In genomic region chr19:56221851-56222250, GRCh38 we compare ENCODE assay signal across 19 cellular contexts. TPM values are rescaled to one million over a fixed set of nuclear protein-coding genes. Genes with fewer than 3 reads are reported as not detected.
DNase-seq lines count a peak whose midpoint lies in the region; ATAC-seq and TF ChIP-seq lines count a peak whose summit lies in the region.
"Had no signal": no experiment of that assay in that cellular context is flagged by ENCODE, and none has a peak within 500 bp of the region (broad histone marks: within the 10 kb centered on the region; RNA-seq: fewer than 3 reads in every experiment).

No MANE protein-coding gene starts in this region.

- no peak for ATAC-seq in Panc1
- no peak for ATAC-seq in GM21786 (IDR thresholded peaks at IDR 0.05; ENCODE audit: unreplicated experiment)

- H3K4me3 ChIP-seq in cardiac muscle cell, result no peak overlapping the region
- no peak overlapping the region for H3K4me3 ChIP-seq in left ventricle myocardium inferior
- no peak overlapping the region for H3K4me3 ChIP-seq in Panc1 (ENCODE audit: low read depth in 2 of 2, low read length in 2 of 2)
- H3K4me3 ChIP-seq in CD4-positive, alpha-beta memory T cell (ENCODE audit: low read length in 2 of 2), result no peak overlapping the region
- no peak overlapping the region for H3K4me3 ChIP-seq in esophagus squamous epithelium
- H3K4me3 ChIP-seq: BLaER1, GM23338 had no signal

- intact Hi-C loops in left ventricle myocardium inferior (cut with micrococcal nuclease) (no loop called here), Panc1 (cut with micrococcal nuclease; ENCODE audit: unreplicated experiment) (no loop called here), esophagus squamous epithelium (cut with DNase I) (no loop called here)
- intact Hi-C loops in CD4-positive, alpha-beta memory T cell (cut with micrococcal nuclease), result no loop called here

- H3K9me3 ChIP-seq in cardiac muscle cell (ENCODE audit: low read depth), result no peaks in the 10 kb centered on the region
- H3K9me3 ChIP-seq in left ventricle myocardium inferior (replicated peaks), result no peaks in the 10 kb centered on the region
- H3K9me3 ChIP-seq in Panc1 (ENCODE audit: control insufficient read depth, insufficient read depth, low read depth, low read length), result no peaks in the 10 kb centered on the region
- no peaks in the 10 kb centered on the region for H3K9me3 ChIP-seq in CD4-positive, alpha-beta memory T cell (ENCODE audit: control insufficient read depth in 1 of 2, low read length in 2 of 2)
- no peaks in the 10 kb centered on the region for H3K9me3 ChIP-seq in esophagus squamous epithelium
- H3K9me3 ChIP-seq: BLaER1 had no signal

- H3K27ac Mint-ChIP-seq in neural crest cell (ENCODE audit: unreplicated experiment), result no peak overlapping the region
- no peak overlapping the region for H3K27ac Mint-ChIP-seq in CD4-positive, alpha-beta memory T cell
- H3K27ac Mint-ChIP-seq: CD4-positive, alpha-beta T cell; GM23338; H9; IgD-negative memory B cell had no signal

- H3K36me3 ChIP-seq in cardiac muscle cell (no peaks in the 10 kb centered on the region), left ventricle myocardium inferior (peaks cover 11% of the 10 kb centered on the region), Panc1 (ENCODE audit: control insufficient read depth, insufficient read depth, low read length) (no peaks in the 10 kb centered on the region), esophagus squamous epithelium (peaks cover 0 to 24% (median 0%) of the 10 kb centered on the region in 3 donors)
- no peaks in the 10 kb centered on the region for H3K36me3 ChIP-seq in CD4-positive, alpha-beta memory T cell (ENCODE audit: insufficient read depth, low read length)
- H3K36me3 ChIP-seq: BLaER1 had no signal

- peak; percentile 5 for TF ChIP-seq CTCF in cardiac muscle cell (IDR thresholded peaks at IDR 0.05; ENCODE audit: low read depth, low read length)
- TF ChIP-seq CTCF in left ventricle myocardium inferior (IDR thresholded peaks at IDR 0.05; ENCODE audit: borderline replicate concordance), result no peak
- TF ChIP-seq CTCF in Panc1 (IDR thresholded peaks at IDR 0.05), result peak; percentile 59
- TF ChIP-seq CTCF in neural crest cell (conservative IDR thresholded peaks at IDR 0.05), result peak; percentile 12
- TF ChIP-seq CTCF in esophagus squamous epithelium (IDR thresholded peaks at IDR 0.05), result no peak

- H3K36me3 Mint-ChIP-seq in neural crest cell (ENCODE audit: low read depth), result peaks cover 13% of the 10 kb centered on the region
- peaks cover 25 to 29% of the 10 kb centered on the region in 2 donors for H3K36me3 Mint-ChIP-seq in CD4-positive, alpha-beta memory T cell
- H3K36me3 Mint-ChIP-seq: IgD-negative memory B cell had no signal

- no peak for TF ChIP-seq POLR2A in esophagus squamous epithelium (IDR thresholded peaks at IDR 0.05)

- in situ Hi-C loops in Panc1 (cut with HindIII; ENCODE audit: low pct_unique_long_range_greater_than_20kb, low sequenced_read_pairs), result no loop called here

- DNase-seq in cardiac muscle cell (ENCODE audit: low read depth in 1 of 2, low spot score in 1 of 2), result no peak
- DNase-seq in left ventricle myocardium inferior, result no peak
- no peak for DNase-seq in Panc1 (ENCODE audit: low read depth, low spot score)
- no peak for DNase-seq in neural crest cell (ENCODE audit: low read depth, low spot score)
- DNase-seq in CD4-positive, alpha-beta memory T cell, result no peak
- DNase-seq in esophagus squamous epithelium (lab: John Stamatoyannopoulos, UW), result no peak
- DNase-seq in NCI-H1417 (lab: John Stamatoyannopoulos, UW), result no peak
- DNase-seq: AML-193; CD4-positive, alpha-beta T cell; DMS79 treated with DMSO at 0.1 percent for 48 hours; GF-D8 had no signal

- no peaks in the 10 kb centered on the region for H3K9me3 Mint-ChIP-seq in neural crest cell
- H3K9me3 Mint-ChIP-seq in CD4-positive, alpha-beta memory T cell, result no peaks in the 10 kb centered on the region
- H3K9me3 Mint-ChIP-seq: CD4-positive, alpha-beta T cell; GM23338; IgD-negative memory B cell had no signal

- POLR2A ChIA-PET in Panc1 (lab: Charles Lee), result no interaction called here
- POLR2A ChIA-PET in CD4-positive, alpha-beta memory T cell (lab: Charles Lee; ENCODE audit: partially characterized antibody), result no interaction called here

- H3K4me1 ChIP-seq in cardiac muscle cell (ENCODE audit: low read depth), result no peaks in the 10 kb centered on the region
- H3K4me1 ChIP-seq in left ventricle myocardium inferior, result peaks cover 9% of the 10 kb centered on the region
- no peaks in the 10 kb centered on the region for H3K4me1 ChIP-seq in Panc1 (ENCODE audit: control insufficient read depth, insufficient read depth, low read length)
- no peaks in the 10 kb centered on the region for H3K4me1 ChIP-seq in CD4-positive, alpha-beta memory T cell (ENCODE audit: insufficient read depth, low read length)
- H3K4me1 ChIP-seq in esophagus squamous epithelium, result peaks cover 0 to 11% (median 4%) of the 10 kb centered on the region in 3 donors

- 85 to 95% methylated on average over 4 to 11 of the region's 14 CpGs for WGBS in esophagus squamous epithelium, 2 donors

- CTCF ChIA-PET in Panc1 (lab: Charles Lee), result no interaction called here
- CTCF ChIA-PET in CD4-positive, alpha-beta memory T cell (lab: Charles Lee; ENCODE audit: partially characterized antibody), result no interaction called here

- no peak overlapping the region for H3K27ac ChIP-seq in cardiac muscle cell
- no peak overlapping the region for H3K27ac ChIP-seq in left ventricle myocardium inferior (replicated peaks)
- no peak overlapping the region for H3K27ac ChIP-seq in Panc1 (ENCODE audit: low read length)
- no peak overlapping the region for H3K27ac ChIP-seq in CD4-positive, alpha-beta memory T cell (ENCODE audit: low read depth, low read length)
- H3K27ac ChIP-seq in esophagus squamous epithelium, result no peak overlapping the region
- H3K27ac ChIP-seq: 22Rv1, BLaER1, KMS-11 had no signal

- BruUV-seq in Panc1 (replicated peaks; lab: Mats Ljungman, UMichigan), result no TSS peak

- H3K4me3 Mint-ChIP-seq in neural crest cell, result no peak overlapping the region
- H3K4me3 Mint-ChIP-seq in CD4-positive, alpha-beta memory T cell, result no peak overlapping the region
- H3K4me3 Mint-ChIP-seq: CD4-positive, alpha-beta T cell; GM23338; H9; IgD-negative memory B cell had no signal

- no peaks in the 10 kb centered on the region for H3K4me1 Mint-ChIP-seq in neural crest cell
- peaks cover 0 to 7% (median 0%) of the 10 kb centered on the region in 4 donors for H3K4me1 Mint-ChIP-seq in CD4-positive, alpha-beta memory T cell

- H3K27me3 Mint-ChIP-seq in neural crest cell (ENCODE audit: low read depth), result no peaks in the 10 kb centered on the region
- H3K27me3 Mint-ChIP-seq in CD4-positive, alpha-beta memory T cell, result peaks cover 3 to 5% of the 10 kb centered on the region in 2 donors

- H3K27me3 ChIP-seq in cardiac muscle cell (no peaks in the 10 kb centered on the region), left ventricle myocardium inferior (ENCODE audit: low read depth) (peaks cover 22% of the 10 kb centered on the region), Panc1 (ENCODE audit: control insufficient read depth, insufficient read depth, low read length) (no peaks in the 10 kb centered on the region), esophagus squamous epithelium (peaks cover 0 to 9% (median 0%) of the 10 kb centered on the region in 4 donors)
- no peaks in the 10 kb centered on the region for H3K27me3 ChIP-seq in CD4-positive, alpha-beta memory T cell (ENCODE audit: insufficient read depth, low read length)

RNA-seq across cellular contexts. Expression of gene ZSCAN5C, which starts 19.8 kb away (rescaled TPM):
- not detected in 2 replicates for total RNA-seq in cardiac muscle cell
- 0.20 TPM in 1 of 2 replicates, not detected in the other for polyA plus RNA-seq in cardiac muscle cell
- not detected for total RNA-seq in left ventricle myocardium inferior
- total RNA-seq in Panc1 (2021; ENCODE audit: unreplicated experiment), result not detected
- not detected for polyA plus RNA-seq in Panc1 (2012; ENCODE audit: insufficient read length)
- not detected in 2 replicates for total RNA-seq in neural crest cell
- not detected for total RNA-seq in CD4-positive, alpha-beta memory T cell
- polyA plus RNA-seq in CD4-positive, alpha-beta memory T cell, result not detected
- total RNA-seq in esophagus squamous epithelium, result not detected
- total RNA-seq: CD4-positive, alpha-beta T cell; GM23338; H9; HT1080 had no signal
- polyA plus RNA-seq: GM23338, IgD-negative memory B cell had no signal

RNA-seq across cellular contexts. Expression of gene ZSCAN5B, which starts 24.3 kb away (rescaled TPM):
- total RNA-seq in cardiac muscle cell (not detected in 2 replicates), left ventricle myocardium inferior (not detected), Panc1 (2021; ENCODE audit: unreplicated experiment) (not detected), neural crest cell (not detected in 2 replicates), esophagus squamous epithelium (not detected)
- polyA plus RNA-seq in cardiac muscle cell, result 0.29 TPM in 1 of 2 replicates, not detected in the other
- polyA plus RNA-seq in Panc1 (2012; ENCODE audit: insufficient read length), result not detected
- not detected for total RNA-seq in CD4-positive, alpha-beta memory T cell
- not detected for polyA plus RNA-seq in CD4-positive, alpha-beta memory T cell
- total RNA-seq: CD4-positive, alpha-beta T cell; H9; HT1080 had no signal
- polyA plus RNA-seq: GM23338 had no signal

RNA-seq across cellular contexts. Expression of gene GALP, which starts 46.0 kb away (rescaled TPM):
- 0.21 TPM in 1 of 2 replicates, not detected in the other for total RNA-seq in cardiac muscle cell
- not detected in 2 replicates for polyA plus RNA-seq in cardiac muscle cell
- not detected for total RNA-seq in left ventricle myocardium inferior
- not detected for total RNA-seq in Panc1 (2021; ENCODE audit: unreplicated experiment)
- polyA plus RNA-seq in Panc1 (2012; ENCODE audit: insufficient read length), result not detected
- 0.37 TPM in 1 of 2 replicates, not detected in the other for total RNA-seq in neural crest cell
- total RNA-seq in CD4-positive, alpha-beta memory T cell, result not detected
- polyA plus RNA-seq in CD4-positive, alpha-beta memory T cell, result not detected
- not detected for total RNA-seq in esophagus squamous epithelium
- total RNA-seq: CD4-positive, alpha-beta T cell; GM23338; H9; HT1080 had no signal
- polyA plus RNA-seq: GM23338, IgD-negative memory B cell had no signal

RNA-seq across cellular contexts. Expression of gene EDDM13, which starts 50.7 kb away (rescaled TPM):
- not detected in 2 replicates for total RNA-seq in cardiac muscle cell
- polyA plus RNA-seq in cardiac muscle cell, result 0.62 and 0.68 TPM in 2 replicates
- 0.55 TPM for total RNA-seq in left ventricle myocardium inferior
- not detected for total RNA-seq in Panc1 (2021; ENCODE audit: unreplicated experiment)
- not detected for polyA plus RNA-seq in Panc1 (2012; ENCODE audit: insufficient read length)
- total RNA-seq in neural crest cell, result not detected in 2 replicates
- total RNA-seq in CD4-positive, alpha-beta memory T cell, result not detected
- 1 to 10 TPM in 1 of 2 donors, not detected in 1; 1.6 TPM for polyA plus RNA-seq in CD4-positive, alpha-beta memory T cell
- 1 to 10 TPM in 1 of 4 donors, under 1 TPM in 1, not detected in 2; 0.95 to 2.4 TPM for total RNA-seq in esophagus squamous epithelium
- total RNA-seq: CD4-positive, alpha-beta T cell; GM23338; H9 had no signal
- polyA plus RNA-seq: IgD-negative memory B cell had no signal

Comparison
In these comparisons a context has a peak if more than half of its experiments do, and no peak if none do; other contexts are left out.
1. CTCF ChIP-seq: peak in cardiac muscle cell (single experiment), Panc1 (single experiment) and neural crest cell (single experiment); none in left ventricle myocardium inferior (single experiment) and esophagus squamous epithelium (0 of 6).